ENCODE assay signal across 17 cellular contexts in genomic region chr10:117804470-117805011, GRCh38.
A peak's percentile ranks its signal among the peaks of the same experiment; 100 is the strongest.
DNase-seq lines count a peak whose midpoint lies in the region; ATAC-seq and TF ChIP-seq lines count a peak whose summit lies in the region.
"Had no signal": no experiment of that assay in that cellular context is flagged by ENCODE, and none has a peak within 500 bp of the region (broad histone marks: within the 10 kb centered on the region; RNA-seq: fewer than 3 reads in every experiment).

No MANE protein-coding gene starts in this region.

- H3K27ac Mint-ChIP-seq in nephron progenitor cell: no peak overlapping the region
- H3K27ac Mint-ChIP-seq: activated naive CD8-positive, alpha-beta T cell treated with anti-CD3 and anti-CD28 coated beads, Interleukin-2, amount 10 ng/mL, durations not matched to agents 7 days and 5 days; CD14-positive monocyte; mesothelial cell of epicardium had no signal

- DNase-seq in Karpas-422: peak; percentile 78
- DNase-seq in dorsolateral prefrontal cortex: peak in 9 of 10 donors; percentile 26 to 80 (median 68)
- peak; percentile 15 for DNase-seq in nephron progenitor cell
- no peak for DNase-seq in stimulated activated CD4-positive, alpha-beta T cell treated with anti-CD3 and anti-CD28 coated beads, Interleukin-4, amount 100 ng/mL, for 1 hour
- no peak for DNase-seq in GM13977 (ENCODE audit: low spot score)
- DNase-seq: activated naive CD8-positive, alpha-beta T cell treated with anti-CD3 and anti-CD28 coated beads, Interleukin-2, amount 10 ng/mL, durations not matched to agents 7 days and 5 days; dermis blood vessel endothelial cell; heart left ventricle; NCI-H2029 treated with DMSO at 0.1 percent for 48 hours; T1000 had no signal

- H3K4me2 ChIP-seq in BLaER1 treated with 17β-estradiol and CSF1 and Interleukin-3, amounts not matched to agents 10 nM and 100 nM: peak overlapping the region; percentile 73 to 86 (median 79)
- peak overlapping the region; percentile 66 for H3K4me2 ChIP-seq in Karpas-422 (ENCODE audit: low read depth, low read length, poor library complexity, severe bottlenecking)

- H3K9me2 ChIP-seq in Karpas-422 (replicated peaks; ENCODE audit: insufficient read depth, low read length): no peaks in the 10 kb centered on the region

- in situ Hi-C loops in GM13977 (cut with MboI; ENCODE audit: low pct_unique_long_range_greater_than_20kb, low sequenced_read_pairs, unreplicated experiment): no loop called here

- TF ChIP-seq CTCF in dorsolateral prefrontal cortex (IDR thresholded peaks at IDR 0.05 in 54 of 56, conservative IDR thresholded peaks at IDR 0.05 in 2 of 56; ENCODE audit: low read depth in 1 of 56, partially characterized antibody in 56 of 56) (no peak), nephron progenitor cell (IDR thresholded peaks at IDR 0.05) (no peak), GM13977 (IDR thresholded peaks at IDR 0.05; ENCODE audit: extremely low read depth, insufficient read depth, missing control alignments) (no peak)

- intact Hi-C loops in dorsolateral prefrontal cortex (cut with DNase I): no loop called here

- H3K36me3 ChIP-seq in BLaER1 treated with 17β-estradiol and CSF1 and Interleukin-3, amounts not matched to agents 10 nM and 100 nM: no peaks in the 10 kb centered on the region
- no peaks in the 10 kb centered on the region for H3K36me3 ChIP-seq in Karpas-422 (ENCODE audit: insufficient read depth, low read length)
- H3K36me3 ChIP-seq: heart left ventricle, vagina had no signal

- H3K27ac ChIP-seq in BLaER1 treated with 17β-estradiol and CSF1 and Interleukin-3, amounts not matched to agents 10 nM and 100 nM: peak overlapping the region in 9 of 11 experiments; percentile 3 to 74 (median 43); a peak in 15 of 22 replicates
- H3K27ac ChIP-seq in Karpas-422 (ENCODE audit: low read length): peak overlapping the region; percentile 82
- H3K27ac ChIP-seq in dorsolateral prefrontal cortex: peak overlapping the region in 29 of 59 donors; percentile 0 to 83 (median 49)
- H3K27ac ChIP-seq: heart left ventricle, RWPE1, vagina had no signal

- no peak for ATAC-seq in HG03135 (IDR thresholded peaks at IDR 0.05; ENCODE audit: unreplicated experiment)
- no peak for ATAC-seq in HG03571 (IDR thresholded peaks at IDR 0.05; ENCODE audit: unreplicated experiment)
- ATAC-seq: heart left ventricle had no signal

- no peaks in the 10 kb centered on the region for H3K79me2 ChIP-seq in Karpas-422 (ENCODE audit: low read length)

- H3K9ac ChIP-seq in BLaER1 treated with 17β-estradiol and CSF1 and Interleukin-3, amounts not matched to agents 10 nM and 100 nM: peak overlapping the region in 7 of 11 experiments; percentile 18 to 58 (median 41); a peak in 11 of 22 replicates
- H3K9ac ChIP-seq in Karpas-422 (ENCODE audit: low read length): peak overlapping the region; percentile 50

- H3K36me3 Mint-ChIP-seq in nephron progenitor cell (ENCODE audit: low read depth): peaks cover 5% of the 10 kb centered on the region
- H3K36me3 Mint-ChIP-seq: activated naive CD8-positive, alpha-beta T cell treated with anti-CD3 and anti-CD28 coated beads, Interleukin-2, amount 10 ng/mL, durations not matched to agents 7 days and 5 days; CD14-positive monocyte; mesothelial cell of epicardium had no signal

- no peaks in the 10 kb centered on the region for H3K27me3 ChIP-seq in BLaER1 treated with 17β-estradiol and CSF1 and Interleukin-3, amounts not matched to agents 10 nM and 100 nM
- H3K27me3 ChIP-seq in Karpas-422 (ENCODE audit: low read length): no peaks in the 10 kb centered on the region
- H3K27me3 ChIP-seq in dorsolateral prefrontal cortex: peaks cover 0 to 5% (median 0%) of the 10 kb centered on the region in 45 donors
- H3K27me3 ChIP-seq: vagina had no signal

- H4K20me1 ChIP-seq in BLaER1 treated with 17β-estradiol and CSF1 and Interleukin-3, amounts not matched to agents 10 nM and 100 nM: no peaks in the 10 kb centered on the region
- H4K20me1 ChIP-seq in Karpas-422 (ENCODE audit: insufficient read depth, low read depth, low read length): no peaks in the 10 kb centered on the region

- peaks cover 54% of the 10 kb centered on the region for H3K4me1 Mint-ChIP-seq in nephron progenitor cell
- H3K4me1 Mint-ChIP-seq: activated naive CD8-positive, alpha-beta T cell treated with anti-CD3 and anti-CD28 coated beads, Interleukin-2, amount 10 ng/mL, durations not matched to agents 7 days and 5 days; CD14-positive monocyte had no signal

- H3K4me1 ChIP-seq in BLaER1 treated with 17β-estradiol and CSF1 and Interleukin-3, amounts not matched to agents 10 nM and 100 nM: peaks cover 18 to 30% (median 27%) of the 10 kb centered on the region in 10 experiments
- peaks cover 54% of the 10 kb centered on the region for H3K4me1 ChIP-seq in Karpas-422 (ENCODE audit: low read length)
- H3K4me1 ChIP-seq: heart left ventricle, vagina had no signal

- H3K9me3 ChIP-seq in BLaER1 treated with 17β-estradiol and CSF1 and Interleukin-3, amounts not matched to agents 10 nM and 100 nM (replicated peaks in 1 of 11): peaks cover 5 to 13% (median 11%) of the 10 kb centered on the region in 11 experiments
- no peaks in the 10 kb centered on the region for H3K9me3 ChIP-seq in Karpas-422 (ENCODE audit: low read length)
- H3K9me3 ChIP-seq: heart left ventricle, vagina had no signal

- H3K4me3 Mint-ChIP-seq in nephron progenitor cell: no peak overlapping the region
- H3K4me3 Mint-ChIP-seq: activated naive CD8-positive, alpha-beta T cell treated with anti-CD3 and anti-CD28 coated beads, Interleukin-2, amount 10 ng/mL, durations not matched to agents 7 days and 5 days; CD14-positive monocyte; mesothelial cell of epicardium had no signal

- peaks cover 46% of the 10 kb centered on the region for H3K27me3 Mint-ChIP-seq in nephron progenitor cell (ENCODE audit: low read depth, poor library complexity)

- H3K4me3 ChIP-seq in BLaER1 treated with 17β-estradiol and CSF1 and Interleukin-3, amounts not matched to agents 10 nM and 100 nM: peak overlapping the region in 1 of 10 experiments; percentile 33; a peak in 3 of 20 replicates
- H3K4me3 ChIP-seq in Karpas-422 (ENCODE audit: low read length) (peak overlapping the region; percentile 47; the same call in 1 of the 2 replicates), dorsolateral prefrontal cortex (peak overlapping the region in 14 of 59 donors; percentile 1 to 34 (median 17))
- H3K4me3 ChIP-seq: heart left ventricle, vagina had no signal

- H2AFZ ChIP-seq in Karpas-422 (ENCODE audit: low read length): no peak overlapping the region

- peaks cover 14% of the 10 kb centered on the region for H3K9me3 Mint-ChIP-seq in nephron progenitor cell
- H3K9me3 Mint-ChIP-seq: activated naive CD8-positive, alpha-beta T cell treated with anti-CD3 and anti-CD28 coated beads, Interleukin-2, amount 10 ng/mL, durations not matched to agents 7 days and 5 days had no signal

Comparison
In these comparisons a context has a peak if more than half of its experiments do, and no peak if none do; other contexts are left out.
1. DNase-seq: peak in Karpas-422 (single experiment), dorsolateral prefrontal cortex (9 of 10) and nephron progenitor cell (single experiment); none in stimulated activated CD4-positive, alpha-beta T cell treated with anti-CD3 and anti-CD28 coated beads, Interleukin-4, amount 100 ng/mL, for 1 hour (single experiment) and GM13977 (single experiment).